ENCODE assay signal across 7 cellular contexts in the genomic region with DNA sequence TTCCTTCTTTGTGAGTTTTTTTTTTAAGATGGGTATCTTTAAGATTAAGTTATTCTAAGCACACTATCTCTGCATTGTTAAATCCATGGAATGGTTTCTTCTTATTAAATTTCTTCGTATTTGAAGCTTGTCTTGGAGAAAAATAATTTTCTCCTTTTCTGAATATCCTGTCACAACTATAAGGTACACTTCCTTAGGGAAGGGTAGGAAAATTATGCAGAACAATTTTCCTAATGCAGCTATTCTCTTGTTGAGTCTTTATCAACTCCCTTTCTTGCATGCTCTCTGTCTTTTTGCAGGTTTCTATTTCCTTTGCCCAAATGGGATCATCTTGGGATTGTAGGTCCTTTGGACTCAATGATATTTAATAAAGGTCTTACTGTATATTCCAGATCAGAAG.
"Had no signal": no experiment of that assay in that cellular context is flagged by ENCODE, and none has a peak within 500 bp of the region (broad histone marks: within the 10 kb centered on the region; RNA-seq: fewer than 3 reads in every experiment).

No MANE protein-coding gene starts in this region.

- H3K27ac ChIP-seq: HL-60 had no signal

- H3K4me3 ChIP-seq: K562 had no signal

- H3K27ac Mint-ChIP-seq: IgD-negative memory B cell had no signal

- ATAC-seq: HepG2, K562 had no signal

- DNase-seq: IMR-90, KBM-7 had no signal

- H3K36me3 Mint-ChIP-seq: IgD-negative memory B cell had no signal

- H3K9me3 Mint-ChIP-seq: IgD-negative memory B cell had no signal

- H3K4me3 Mint-ChIP-seq: IgD-negative memory B cell had no signal

- FAIRE-seq: HepG2, HTR-8/SVneo, K562 had no signal
